ENCODE assay signal across 10 cellular contexts in the genomic region with DNA sequence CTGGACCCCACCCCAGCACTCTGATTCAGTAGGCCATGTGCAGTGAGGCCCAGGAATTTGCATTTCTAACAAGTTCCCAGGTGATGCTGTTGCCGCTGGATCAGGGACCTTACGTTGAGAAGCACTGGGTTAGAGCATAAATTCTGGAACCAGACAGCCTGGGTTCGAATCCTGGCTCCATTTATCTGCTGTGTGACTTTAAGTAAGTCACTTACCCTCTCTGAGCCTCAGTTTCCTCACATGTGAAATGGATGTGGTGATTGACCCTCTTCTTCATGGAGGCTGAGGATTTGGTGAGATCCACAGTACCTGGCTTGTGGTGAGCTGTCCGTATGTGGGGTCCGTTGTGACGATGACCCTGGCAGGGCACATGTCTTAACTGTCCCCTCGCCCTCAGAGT. TPM values are rescaled to one million over a fixed set of nuclear protein-coding genes. Genes with fewer than 3 reads are reported as not detected.
DNase-seq lines count a peak whose midpoint lies in the region; ATAC-seq and TF ChIP-seq lines count a peak whose summit lies in the region.
"Had no signal": no experiment of that assay in that cellular context is flagged by ENCODE, and none has a peak within 500 bp of the region (broad histone marks: within the 10 kb centered on the region; RNA-seq: fewer than 3 reads in every experiment).

No MANE protein-coding gene starts in this region.

- H3K27ac Mint-ChIP-seq in MCF 10A (ENCODE audit: low read depth, unreplicated experiment) (peak overlapping the region; percentile 80), T-helper 17 cell (peak overlapping the region; percentile 49)

- H3K4me3 Mint-ChIP-seq in MCF 10A (ENCODE audit: unreplicated experiment) (no peak overlapping the region), T-helper 17 cell (no peak overlapping the region)
- H3K4me3 Mint-ChIP-seq: CD14-positive monocyte; CD8-positive, alpha-beta memory T cell had no signal

- no peak overlapping the region for H4K91ac ChIP-seq in trophoblast cell (ENCODE audit: low read depth, low read length)

- peaks cover 48% of the 10 kb centered on the region for H3K36me3 Mint-ChIP-seq in MCF 10A (ENCODE audit: insufficient read depth, unreplicated experiment)
- H3K36me3 Mint-ChIP-seq in T-helper 17 cell (ENCODE audit: low read depth), result peaks cover 3% of the 10 kb centered on the region

- DNase-seq in MCF 10A (ENCODE audit: unreplicated experiment) (no peak), mammary epithelial cell (no peak), T-helper 17 cell (no peak), trophoblast cell (no peak), NCI-H345 (lab: John Stamatoyannopoulos, UW) (no peak)
- DNase-seq: Caco-2; CD8-positive, alpha-beta memory T cell; GF-D8; HCEC 1CT had no signal

- H4K8ac ChIP-seq in trophoblast cell (ENCODE audit: low read depth, low read length), result no peak overlapping the region

- H2BK5ac ChIP-seq in trophoblast cell (ENCODE audit: low read depth, low read length, poor library complexity), result no peak overlapping the region

- no TSS peak for BruUV-seq in MCF 10A (replicated peaks; lab: Mats Ljungman, UMichigan)
- BruUV-seq in mammary epithelial cell (replicated peaks; lab: Mats Ljungman, UMichigan), result no TSS peak

- no peak overlapping the region for H3K18ac ChIP-seq in trophoblast cell (ENCODE audit: low read length)

- H3K4me1 ChIP-seq in mammary epithelial cell (ENCODE audit: insufficient read depth, low read length) (no peaks in the 10 kb centered on the region), trophoblast cell (ENCODE audit: control insufficient read depth in 1 of 2, insufficient read depth in 2 of 2, low read length in 2 of 2) (no peaks in the 10 kb centered on the region)
- H3K4me1 ChIP-seq: Caco-2 had no signal

- dilution Hi-C loops in mammary epithelial cell (cut with HindIII; ENCODE audit: low sequenced_read_pairs), result no loop called here

- CTCF ChIA-PET in MCF 10A (lab: Yijun Ruan, JAX) (interaction anchor here (0.7 kb wide), 1 partner anchor 70 kb away, joined by 3 read pairs; a partner anchor contains a TSS), mammary epithelial cell (lab: Charles Lee; ENCODE audit: low non-redundant PET) (no interaction called here)

- H3K27me3 Mint-ChIP-seq in MCF 10A (ENCODE audit: insufficient read depth, unreplicated experiment) (no peaks in the 10 kb centered on the region), T-helper 17 cell (no peaks in the 10 kb centered on the region)
- H3K27me3 Mint-ChIP-seq: CD8-positive, alpha-beta memory T cell had no signal

- 93% methylated on average over 7 of the region's 7 CpGs for WGBS in mammary epithelial cell (ENCODE audit: low coverage, missing lambda C conversion rate)
- WGBS in trophoblast cell (ENCODE audit: extremely low coverage, insufficient coverage, insufficient read length), result no CpG with 5 or more reads among the region's 7 CpGs

- no peak overlapping the region for H2AK5ac ChIP-seq in trophoblast cell (ENCODE audit: low read length)

- no peaks in the 10 kb centered on the region for H3K9me3 ChIP-seq in mammary epithelial cell (replicated peaks; ENCODE audit: insufficient read depth, low read length)
- no peaks in the 10 kb centered on the region for H3K9me3 ChIP-seq in T-helper 17 cell (ENCODE audit: control insufficient read depth, low read length, poor library complexity, severe bottlenecking)
- H3K9me3 ChIP-seq in trophoblast cell (ENCODE audit: insufficient read depth, low read depth, low read length), result peaks cover 2% of the 10 kb centered on the region
- H3K9me3 ChIP-seq: Caco-2 had no signal

- H3K79me1 ChIP-seq in trophoblast cell (ENCODE audit: low read length), result no peaks in the 10 kb centered on the region

- no peak overlapping the region for H3K14ac ChIP-seq in trophoblast cell (ENCODE audit: low read length)

- H2AFZ ChIP-seq in mammary epithelial cell (ENCODE audit: low read depth, low read length), result no peak overlapping the region
- H2AFZ ChIP-seq in trophoblast cell (ENCODE audit: insufficient read depth, low read length, poor library complexity), result no peak overlapping the region

- no peak overlapping the region for H3K9ac ChIP-seq in mammary epithelial cell (ENCODE audit: insufficient read depth, low read length)
- H3K9ac ChIP-seq in trophoblast cell (ENCODE audit: low read length), result peak overlapping the region; percentile 46

- no peaks in the 10 kb centered on the region for H4K20me1 ChIP-seq in mammary epithelial cell (ENCODE audit: insufficient read depth, low read length)

- H3K79me2 ChIP-seq in mammary epithelial cell (ENCODE audit: insufficient read depth, low read length) (no peaks in the 10 kb centered on the region), trophoblast cell (ENCODE audit: control insufficient read depth, insufficient read depth, low read length, poor library complexity) (no peaks in the 10 kb centered on the region)

- TF ChIP-seq CTCF in MCF 10A (IDR thresholded peaks at IDR 0.05; ENCODE audit: unreplicated experiment) (no peak), mammary epithelial cell (conservative IDR thresholded peaks at IDR 0.05 in 1 of 2, IDR thresholded peaks at IDR 0.05 in 1 of 2; ENCODE audit: extremely low read depth in 1 of 2, insufficient read depth in 1 of 2, low read depth in 1 of 2, low read length in 2 of 2) (no peak)

- no peak overlapping the region for H2BK12ac ChIP-seq in trophoblast cell (ENCODE audit: low read length)

- no peak overlapping the region for H3K4me3 ChIP-seq in mammary epithelial cell (replicated peaks in 1 of 3; ENCODE audit: insufficient read depth in 1 of 3, low read depth in 2 of 3, low read length in 3 of 3)
- H3K4me3 ChIP-seq in trophoblast cell (ENCODE audit: low read depth, low read length), result no peak overlapping the region

- in situ Hi-C loops in mammary epithelial cell (cut with MboI; ENCODE audit: low sequenced_read_pairs in 2 of 2), result no loop called here

- no peak for ATAC-seq in T-helper 17 cell

- intact Hi-C loops in MCF 10A (cut with micrococcal nuclease), result no loop called here
- intact Hi-C loops in mammary epithelial cell (cut with micrococcal nuclease), result no loop called here

- POLR2A ChIA-PET in MCF 10A (lab: Yijun Ruan, JAX), result no interaction called here

- no peak overlapping the region for H3K23ac ChIP-seq in trophoblast cell (ENCODE audit: low read length)

- no peaks in the 10 kb centered on the region for H3K4me1 Mint-ChIP-seq in MCF 10A (ENCODE audit: insufficient read depth, unreplicated experiment)
- H3K4me1 Mint-ChIP-seq in T-helper 17 cell, result peaks cover 7% of the 10 kb centered on the region

- H4K12ac ChIP-seq in trophoblast cell (ENCODE audit: low read depth, low read length), result no peak overlapping the region

- H3K27ac ChIP-seq in mammary epithelial cell (ENCODE audit: insufficient read depth, low read depth, low read length), result no peak overlapping the region
- no peak overlapping the region for H3K27ac ChIP-seq in trophoblast cell (ENCODE audit: low read depth, low read length)

- no peaks in the 10 kb centered on the region for H3K9me3 Mint-ChIP-seq in MCF 10A (ENCODE audit: unreplicated experiment)
- H3K9me3 Mint-ChIP-seq: CD14-positive monocyte; CD8-positive, alpha-beta memory T cell had no signal

- H3K4me2 ChIP-seq in mammary epithelial cell (ENCODE audit: insufficient read depth, low read depth, low read length), result no peak overlapping the region
- no peak overlapping the region for H3K4me2 ChIP-seq in trophoblast cell (ENCODE audit: low read length)

- no peak overlapping the region for H3K4ac ChIP-seq in trophoblast cell (ENCODE audit: low read depth, low read length)

- H3K36me3 ChIP-seq in mammary epithelial cell (ENCODE audit: insufficient read depth, low read length) (no peaks in the 10 kb centered on the region), trophoblast cell (ENCODE audit: control insufficient read depth in 1 of 2, insufficient read depth in 2 of 2, low read length in 2 of 2) (peaks cover 86 to 88% of the 10 kb centered on the region in 2 experiments)

- H3K27me3 ChIP-seq in mammary epithelial cell (ENCODE audit: insufficient read depth, low read length) (no peaks in the 10 kb centered on the region), trophoblast cell (ENCODE audit: insufficient read depth, low read length) (no peaks in the 10 kb centered on the region)

- H2BK120ac ChIP-seq in trophoblast cell (ENCODE audit: insufficient read depth, low read length, poor library complexity), result no peak overlapping the region

RNA-seq across cellular contexts. Expression of a gene that starts 15.9 kb away (rescaled TPM):
- not detected in 2 replicates for total RNA-seq in MCF 10A (2022)
- total RNA-seq in mammary epithelial cell, result under 1 TPM; 0.12 to 0.33 TPM
- 0.07 TPM for polyA plus RNA-seq in mammary epithelial cell
- not detected for polyA minus RNA-seq in mammary epithelial cell
- total RNA-seq in T-helper 17 cell, result not detected
- 0.08 and 0.12 TPM in 2 replicates for polyA plus RNA-seq in trophoblast cell (2013)
- total RNA-seq: Caco-2; CD8-positive, alpha-beta memory T cell had no signal
- polyA plus RNA-seq: CD14-positive monocyte; CD8-positive, alpha-beta memory T cell had no signal

RNA-seq across cellular contexts. Expression of a gene that starts 25.6 kb away (rescaled TPM):
- total RNA-seq in MCF 10A (2022) (98.9 and 130 TPM in 2 replicates), mammary epithelial cell (100 to 1,000 TPM; 146 to 293 TPM), T-helper 17 cell (10 to 100 TPM; 75.4 to 77.1 TPM)
- polyA plus RNA-seq in mammary epithelial cell, result 172 TPM
- 219 TPM for polyA minus RNA-seq in mammary epithelial cell
- 773 and 872 TPM in 2 replicates for polyA plus RNA-seq in trophoblast cell (2013)

RNA-seq across cellular contexts. Expression of a gene that starts 25.9 kb away (rescaled TPM):
- total RNA-seq in MCF 10A (2022) (14.9 and 16.1 TPM in 2 replicates), mammary epithelial cell (10 to 100 TPM; 19.9 to 20.3 TPM), T-helper 17 cell (10 to 100 TPM in 1 of 2 donors, 1 to 10 TPM in 1; 9.5 to 11.9 TPM)
- polyA plus RNA-seq in mammary epithelial cell, result 22.7 TPM
- polyA minus RNA-seq in mammary epithelial cell, result 35.1 TPM
- 28.2 and 29.6 TPM in 2 replicates for polyA plus RNA-seq in trophoblast cell (2013)

RNA-seq across cellular contexts. Expression of a gene that starts 39.1 kb away (rescaled TPM):
- total RNA-seq in MCF 10A (2022), result 2.1 and 2.4 TPM in 2 replicates
- 1 to 10 TPM; 1.7 to 2.3 TPM for total RNA-seq in mammary epithelial cell
- 0.42 TPM for polyA plus RNA-seq in mammary epithelial cell
- polyA minus RNA-seq in mammary epithelial cell, result 0.10 TPM
- total RNA-seq in T-helper 17 cell, result 1 to 10 TPM; 1.5 to 1.7 TPM
- 1.9 and 2.0 TPM in 2 replicates for polyA plus RNA-seq in trophoblast cell (2013)

RNA-seq across cellular contexts. Expression of a gene that starts 51.7 kb away (rescaled TPM):
- total RNA-seq in MCF 10A (2022) (16.2 and 17.9 TPM in 2 replicates), mammary epithelial cell (10 to 100 TPM; 20.6 to 25.8 TPM), T-helper 17 cell (10 to 100 TPM; 18.1 to 19.4 TPM)
- 29.4 TPM for polyA plus RNA-seq in mammary epithelial cell
- polyA minus RNA-seq in mammary epithelial cell, result 16.0 TPM
- polyA plus RNA-seq in trophoblast cell (2013), result 9.6 and 10.1 TPM in 2 replicates
